27 cellular contexts compared by ENCODE assay signal in genomic region chr19:29503785-29504184, GRCh38. TPM values are rescaled to one million over a fixed set of nuclear protein-coding genes. Genes with fewer than 3 reads are reported as not detected.
"Had no signal": no experiment of that assay in that cellular context is flagged by ENCODE, and none has a peak within 500 bp of the region (broad histone marks: within the 10 kb centered on the region; RNA-seq: fewer than 3 reads in every experiment).

No MANE protein-coding gene starts in this region.

- ATAC-seq: gastroesophageal sphincter; naive thymus-derived CD4-positive, alpha-beta T cell had no signal

- H3K4me1 ChIP-seq: esophagus muscularis mucosa, gastroesophageal sphincter, right atrium auricular region, transverse colon had no signal

- H3K4me3 ChIP-seq: esophagus muscularis mucosa, gastroesophageal sphincter, hepatocyte, right atrium auricular region, thoracic aorta, transverse colon had no signal

- H3K9me3 ChIP-seq: esophagus muscularis mucosa, gastroesophageal sphincter, neutrophil, right atrium auricular region, thoracic aorta, transverse colon had no signal

- FAIRE-seq: endometrium, small intestine had no signal

- H3K27ac ChIP-seq: epithelial cell of prostate, esophagus muscularis mucosa, gastroesophageal sphincter, hepatocyte, neutrophil, right atrium auricular region, thoracic aorta, transverse colon had no signal

- H3K36me3 ChIP-seq: esophagus muscularis mucosa, gastroesophageal sphincter, neutrophil, right atrium auricular region, thoracic aorta, transverse colon had no signal

- DNase-seq: central memory CD4-positive, alpha-beta T cell; cortex of kidney; effector memory CD4-positive, alpha-beta T cell; mammary epithelial cell; naive thymus-derived CD4-positive, alpha-beta T cell; nephron progenitor cell; small intestine; stimulated activated CD4-positive, alpha-beta T cell treated with anti-CD3 and anti-CD28 coated beads, Interleukin-12 subunit alpha, Interleukin-12 subunit beta, amount 100 ng/mL, for 4 hours; stimulated activated CD4-positive, alpha-beta T cell treated with anti-CD3 and anti-CD28 coated beads, Interleukin-2, amount 100 ng/mL, for 48 hours; stimulated activated naive CD4-positive, alpha-beta T cell treated with Interleukin-2 at 50 U/mL for 16 hours; transverse colon had no signal

RNA-seq across cellular contexts. Expression of gene VSTM2B, which starts 22.0 kb away (rescaled TPM):
- total RNA-seq: chondrocyte, fibroblast of villous mesenchyme, kidney epithelial cell, liver, mammary epithelial cell, mesenteric fat pad, mononuclear cell, osteocyte, right atrium auricular region, thoracic aorta, transverse colon, ureter had no signal
- polyA plus RNA-seq: liver; mammary epithelial cell; naive thymus-derived CD4-positive, alpha-beta T cell had no signal
